18 cellular contexts compared by ENCODE assay signal in the genomic region with DNA sequence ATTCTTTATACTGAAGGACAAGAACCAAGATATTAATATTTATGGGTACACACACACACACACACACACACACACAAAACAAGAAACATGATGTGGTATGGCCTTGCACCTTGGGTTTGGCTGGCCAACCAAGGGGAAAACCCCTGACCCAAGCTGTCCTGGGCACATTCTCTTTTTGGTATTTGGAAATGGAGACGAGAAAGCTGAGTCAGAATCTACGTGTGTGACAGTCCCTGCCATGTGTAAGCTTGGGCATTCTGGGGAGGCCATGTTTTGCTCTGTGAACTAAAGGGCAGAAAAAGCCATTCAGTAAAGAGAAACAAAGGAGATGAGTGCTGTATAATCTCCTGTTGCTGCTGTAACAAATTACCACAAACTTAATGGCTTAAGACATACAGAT. TPM values are rescaled to one million over a fixed set of nuclear protein-coding genes. Genes with fewer than 3 reads are reported as not detected.
A peak's percentile ranks its signal among the peaks of the same experiment; 100 is the strongest.
DNase-seq lines count a peak whose midpoint lies in the region; ATAC-seq and TF ChIP-seq lines count a peak whose summit lies in the region.
"Had no signal": no experiment of that assay in that cellular context is flagged by ENCODE, and none has a peak within 500 bp of the region (broad histone marks: within the 10 kb centered on the region; RNA-seq: fewer than 3 reads in every experiment).

No MANE protein-coding gene starts in this region.

- peak; percentile 43 for ATAC-seq in HG03442 (IDR thresholded peaks at IDR 0.05; ENCODE audit: unreplicated experiment)
- ATAC-seq in activated naive CD8-positive, alpha-beta T cell treated with anti-CD3 and anti-CD28 coated beads, Interleukin-2, amount 10 ng/mL, durations not matched to agents 7 days and 5 days (ENCODE audit: low read depth) = no peak
- no peak for ATAC-seq in GM21390 (IDR thresholded peaks at IDR 0.05; ENCODE audit: unreplicated experiment)
- ATAC-seq: sciatic nerve; SK-N-SH treated with all-trans-retinoic acid at 6 μM for 48 hours; stimulated activated naive B cell treated with anti-CD40 and anti-IgM and Interleukin-4, amounts not matched to agents 10 μg/mL and 1 μg/mL and 100 μg/mL, for 72 hours; WTC11 had no signal

- H3K9me3 Mint-ChIP-seq in activated CD4-positive, alpha-beta T cell treated with anti-CD3 and anti-CD28 coated beads, Interleukin-2, amount 10 ng/mL, durations not matched to agents 24 days and 14 days = peaks cover 20% of the 10 kb centered on the region
- H3K9me3 Mint-ChIP-seq in activated naive CD8-positive, alpha-beta T cell treated with anti-CD3 and anti-CD28 coated beads, Interleukin-2, amount 10 ng/mL, durations not matched to agents 7 days and 5 days = peaks cover 10% of the 10 kb centered on the region
- peaks cover 5% of the 10 kb centered on the region for H3K9me3 Mint-ChIP-seq in nephron
- H3K9me3 Mint-ChIP-seq: stimulated activated naive B cell treated with anti-CD40 and anti-IgM and Interleukin-4, amounts not matched to agents 10 μg/mL and 1 μg/mL and 100 μg/mL, for 72 hours had no signal

- no peak for TF ChIP-seq CTCF in nephron (IDR thresholded peaks at IDR 0.05; ENCODE audit: unreplicated experiment in 3 of 3)

- intact Hi-C loops in activated CD4-positive, alpha-beta T cell treated with anti-CD3 and anti-CD28 coated beads, Interleukin-2, amount 10 ng/mL, durations not matched to agents 24 days and 14 days (cut with micrococcal nuclease) = no loop called here

- peak overlapping the region; percentile 20 for H3K4me3 Mint-ChIP-seq in activated CD4-positive, alpha-beta T cell treated with anti-CD3 and anti-CD28 coated beads, Interleukin-2, amount 10 ng/mL, durations not matched to agents 24 days and 14 days
- H3K4me3 Mint-ChIP-seq in activated naive CD8-positive, alpha-beta T cell treated with anti-CD3 and anti-CD28 coated beads, Interleukin-2, amount 10 ng/mL, durations not matched to agents 7 days and 5 days = no peak overlapping the region
- H3K4me3 Mint-ChIP-seq in nephron = no peak overlapping the region
- H3K4me3 Mint-ChIP-seq: brain; IgD-negative memory B cell; stimulated activated naive B cell treated with anti-CD40 and anti-IgM and Interleukin-4, amounts not matched to agents 10 μg/mL and 1 μg/mL and 100 μg/mL, for 72 hours; WTC11 had no signal

- peak; percentile 64 for DNase-seq in activated CD4-positive, alpha-beta T cell treated with anti-CD3 and anti-CD28 coated beads, Interleukin-2, amount 10 ng/mL, durations not matched to agents 24 days and 14 days
- no peak for DNase-seq in activated CD4-positive, alpha-beta T cell treated with anti-CD3 and anti-CD28 coated beads for 4 hours
- no peak for DNase-seq in activated naive CD8-positive, alpha-beta T cell treated with anti-CD3 and anti-CD28 coated beads, Interleukin-2, amount 10 ng/mL, durations not matched to agents 7 days and 5 days
- DNase-seq in EL (no peak), NCI-H2107 (lab: John Stamatoyannopoulos, UW) (no peak)
- DNase-seq: ACHN; Caco-2; NCI-H226; stimulated activated naive B cell treated with anti-CD40 and anti-IgM and Interleukin-4, amounts not matched to agents 10 μg/mL and 1 μg/mL and 100 μg/mL, for 72 hours had no signal

- H3K36me3 Mint-ChIP-seq in activated CD4-positive, alpha-beta T cell treated with anti-CD3 and anti-CD28 coated beads, Interleukin-2, amount 10 ng/mL, durations not matched to agents 24 days and 14 days (ENCODE audit: low read depth) = peaks cover 22% of the 10 kb centered on the region
- peaks cover 32% of the 10 kb centered on the region for H3K36me3 Mint-ChIP-seq in activated naive CD8-positive, alpha-beta T cell treated with anti-CD3 and anti-CD28 coated beads, Interleukin-2, amount 10 ng/mL, durations not matched to agents 7 days and 5 days
- H3K36me3 Mint-ChIP-seq in nephron (ENCODE audit: low read depth) = peaks cover 3% of the 10 kb centered on the region
- H3K36me3 Mint-ChIP-seq: brain; IgD-negative memory B cell; stimulated activated naive B cell treated with anti-CD40 and anti-IgM and Interleukin-4, amounts not matched to agents 10 μg/mL and 1 μg/mL and 100 μg/mL, for 72 hours; WTC11 had no signal

- POLR2A ChIA-PET in activated naive CD8-positive, alpha-beta T cell treated with anti-CD3 and anti-CD28 coated beads, Interleukin-2, amount 10 ng/mL, durations not matched to agents 7 days and 5 days (lab: Charles Lee) = interaction anchor here (3.7 to 6.8 kb wide), 2 partner anchors 34 to 52 kb away, joined by 36 to 225 read pairs; partner anchors contain the start of gene PTGER2

- H3K4me1 Mint-ChIP-seq in activated CD4-positive, alpha-beta T cell treated with anti-CD3 and anti-CD28 coated beads, Interleukin-2, amount 10 ng/mL, durations not matched to agents 24 days and 14 days = peaks cover 50% of the 10 kb centered on the region
- peaks cover 51% of the 10 kb centered on the region for H3K4me1 Mint-ChIP-seq in activated naive CD8-positive, alpha-beta T cell treated with anti-CD3 and anti-CD28 coated beads, Interleukin-2, amount 10 ng/mL, durations not matched to agents 7 days and 5 days
- H3K4me1 Mint-ChIP-seq in nephron = peaks cover 50% of the 10 kb centered on the region

- peaks cover 4% of the 10 kb centered on the region for H3K27me3 Mint-ChIP-seq in activated CD4-positive, alpha-beta T cell treated with anti-CD3 and anti-CD28 coated beads, Interleukin-2, amount 10 ng/mL, durations not matched to agents 24 days and 14 days
- H3K27me3 Mint-ChIP-seq in activated naive CD8-positive, alpha-beta T cell treated with anti-CD3 and anti-CD28 coated beads, Interleukin-2, amount 10 ng/mL, durations not matched to agents 7 days and 5 days = no peaks in the 10 kb centered on the region
- peaks cover 8% of the 10 kb centered on the region for H3K27me3 Mint-ChIP-seq in nephron (ENCODE audit: low read depth)

- peak overlapping the region; percentile 99 for H3K27ac Mint-ChIP-seq in activated CD4-positive, alpha-beta T cell treated with anti-CD3 and anti-CD28 coated beads, Interleukin-2, amount 10 ng/mL, durations not matched to agents 24 days and 14 days
- H3K27ac Mint-ChIP-seq in activated naive CD8-positive, alpha-beta T cell treated with anti-CD3 and anti-CD28 coated beads, Interleukin-2, amount 10 ng/mL, durations not matched to agents 7 days and 5 days = peak overlapping the region; percentile 55
- peak overlapping the region; percentile 45 to 73 (median 59) for H3K27ac Mint-ChIP-seq in nephron
- H3K27ac Mint-ChIP-seq: IgD-negative memory B cell; stimulated activated naive B cell treated with anti-CD40 and anti-IgM and Interleukin-4, amounts not matched to agents 10 μg/mL and 1 μg/mL and 100 μg/mL, for 72 hours; WTC11 had no signal

RNA-seq across cellular contexts. Expression of gene PTGER2, which starts 35.6 kb away (rescaled TPM):
- 66.7 and 69.9 TPM in 2 replicates for total RNA-seq in activated CD4-positive, alpha-beta T cell treated with anti-CD3 and anti-CD28 coated beads, Interleukin-2, amount 10 ng/mL, durations not matched to agents 24 days and 14 days
- 100 to 1,000 TPM; 115 to 119 TPM for total RNA-seq in activated naive CD8-positive, alpha-beta T cell treated with anti-CD3 and anti-CD28 coated beads, Interleukin-2, amount 10 ng/mL, durations not matched to agents 7 days and 5 days
- total RNA-seq: lung microvascular endothelial cell had no signal
